ENCODE assay signal across 23 cellular contexts in genomic region chr16:54345231-54345630, GRCh38. TPM values are rescaled to one million over a fixed set of nuclear protein-coding genes. Genes with fewer than 3 reads are reported as not detected.
DNase-seq lines count a peak whose midpoint lies in the region; ATAC-seq, FAIRE-seq and TF ChIP-seq lines count a peak whose summit lies in the region.
"Had no signal": no experiment of that assay in that cellular context is flagged by ENCODE, and none has a peak within 500 bp of the region (broad histone marks: within the 10 kb centered on the region; RNA-seq: fewer than 3 reads in every experiment).

No MANE protein-coding gene starts in this region.

- H4K91ac ChIP-seq in neuronal stem cell (ENCODE audit: low read depth, low read length, poor library complexity), result no peak overlapping the region

- H2BK120ac ChIP-seq in neuronal stem cell (ENCODE audit: low read depth, low read length), result no peak overlapping the region

- H3K4me3 ChIP-seq in HepG2 (replicated peaks in 1 of 3; ENCODE audit: insufficient read depth in 1 of 3, low read depth in 2 of 3, low read length in 3 of 3) (no peak overlapping the region), right lobe of liver (no peak overlapping the region), H7 (ENCODE audit: insufficient read depth, low read depth, low read length) (no peak overlapping the region), neuronal stem cell (ENCODE audit: low read length in 2 of 2) (no peak overlapping the region), BE2C (ENCODE audit: low read depth, low read length) (no peak overlapping the region), uterus (no peak overlapping the region)
- H3K4me3 ChIP-seq: BLaER1 treated with 17β-estradiol and CSF1 and Interleukin-3, amounts not matched to agents 10 nM and 100 nM had no signal

- H3K9me3 Mint-ChIP-seq in activated T-cell treated with anti-CD3 and anti-CD28 coated beads, Interleukin-2, amount 50 U/mL, for 4 hours, result no peaks in the 10 kb centered on the region
- H3K9me3 Mint-ChIP-seq: CD4-positive, alpha-beta T cell; CD8-positive, alpha-beta T cell had no signal

- WGBS in HepG2 (ENCODE audit: low lambda C conversion rate), result 31% methylated on average over 7 of the region's 7 CpGs
- WGBS in right lobe of liver (ENCODE audit: insufficient coverage, low coverage, low lambda C conversion rate, missing lambda C conversion rate), result 64% methylated on average over 2 of the region's 7 CpGs
- no CpG with 5 or more reads among the region's 7 CpGs for WGBS in neuronal stem cell (ENCODE audit: extremely low coverage in 2 of 2, insufficient read length in 2 of 2, insufficient replicate concordance in 1 of 2), 2 donors

- in situ Hi-C loops in HepG2 (cut with HindIII; ENCODE audit: extremely low pct_ligation_motif_present, low pct_unique_long_range_greater_than_20kb), result no loop called here

- H3K4me2 ChIP-seq in HepG2 (ENCODE audit: low read depth, low read length) (no peak overlapping the region), neuronal stem cell (ENCODE audit: insufficient read depth, low read length, poor library complexity, severe bottlenecking) (no peak overlapping the region)
- H3K4me2 ChIP-seq: BLaER1 treated with 17β-estradiol and CSF1 and Interleukin-3, amounts not matched to agents 10 nM and 100 nM had no signal

- peak overlapping the region; percentile 31 for H3K14ac ChIP-seq in neuronal stem cell (ENCODE audit: low read length)

- H3K79me2 ChIP-seq in HepG2 (ENCODE audit: insufficient read depth, low read length), result no peaks in the 10 kb centered on the region

- H2AFZ ChIP-seq in HepG2 (ENCODE audit: low read length), result no peak overlapping the region
- H2AFZ ChIP-seq in neuronal stem cell (ENCODE audit: low read length), result peak overlapping the region; percentile 81

- H3K4me1 Mint-ChIP-seq in activated T-cell treated with anti-CD3 and anti-CD28 coated beads, Interleukin-2, amount 50 U/mL, for 4 hours (ENCODE audit: low read depth), result no peaks in the 10 kb centered on the region

- peak overlapping the region; percentile 90 for H3K18ac ChIP-seq in neuronal stem cell (ENCODE audit: low read length)

- no peak for DNase-seq in HepG2 (ENCODE audit: low spot score)
- no peak for DNase-seq in right lobe of liver
- peak; percentile 32 for DNase-seq in H7
- DNase-seq in neuronal stem cell (ENCODE audit: low spot score), result no peak
- no peak for DNase-seq in BE2C
- DNase-seq in activated T-cell treated with anti-CD3 and anti-CD28 coated beads, Interleukin-2, amount 50 U/mL, for 4 hours, result no peak
- no peak for DNase-seq in uterus
- DNase-seq: 8988T; ACHN; Caco-2; Calu3; CD4-positive, alpha-beta T cell; CD8-positive, alpha-beta T cell; DMS79 treated with DMSO at 0.1 percent for 48 hours; GF-D8 had no signal

- BruUV-seq in HepG2 (replicated peaks; lab: Mats Ljungman, UMichigan), result no TSS peak

- no peaks in the 10 kb centered on the region for H3K9me3 ChIP-seq in HepG2 (ENCODE audit: low read length)
- no peaks in the 10 kb centered on the region for H3K9me3 ChIP-seq in right lobe of liver
- peaks cover 2 to 6% of the 10 kb centered on the region in 2 donors for H3K9me3 ChIP-seq in neuronal stem cell (replicated peaks in 1 of 2; ENCODE audit: control insufficient read depth in 2 of 2, insufficient read depth in 1 of 2, low read depth in 1 of 2, low read length in 2 of 2)
- no peaks in the 10 kb centered on the region for H3K9me3 ChIP-seq in BE2C
- no peaks in the 10 kb centered on the region for H3K9me3 ChIP-seq in uterus
- H3K9me3 ChIP-seq: Caco-2 had no signal

- no peaks in the 10 kb centered on the region for H3K79me1 ChIP-seq in neuronal stem cell (ENCODE audit: low read depth, low read length)

- H3K4me1 ChIP-seq in HepG2 (ENCODE audit: insufficient read depth, low read length) (peaks cover 11% of the 10 kb centered on the region), right lobe of liver (no peaks in the 10 kb centered on the region), neuronal stem cell (ENCODE audit: control insufficient read depth in 2 of 2, insufficient read depth in 1 of 2, low read depth in 1 of 2, low read length in 2 of 2) (peaks cover 6 to 9% of the 10 kb centered on the region in 2 donors), BE2C (no peaks in the 10 kb centered on the region), uterus (no peaks in the 10 kb centered on the region)
- H3K4me1 ChIP-seq: Caco-2 had no signal

- H3K9ac ChIP-seq in HepG2 (ENCODE audit: insufficient read depth, low read depth, low read length) (no peak overlapping the region), neuronal stem cell (ENCODE audit: low read depth, low read length, poor library complexity) (no peak overlapping the region)
- H3K9ac ChIP-seq: BLaER1 treated with 17β-estradiol and CSF1 and Interleukin-3, amounts not matched to agents 10 nM and 100 nM had no signal

- H3K23ac ChIP-seq in neuronal stem cell (ENCODE audit: low read depth, low read length, poor library complexity), result no peak overlapping the region

- intact Hi-C loops in HepG2 (cut with micrococcal nuclease; ENCODE audit: unreplicated experiment), result no loop called here
- intact Hi-C loops in right lobe of liver (cut with DNase I), result no loop called here
- intact Hi-C loops in uterus (cut with DNase I; ENCODE audit: low total_unique reads), result no loop called here

- FAIRE-seq in HepG2 (lab: Jason Lieb, UNC), result no peak
- FAIRE-seq: A204.1, D721Med, G401.6, GM12891, GM19239 had no signal

- TF ChIP-seq POLR2A in HepG2 (IDR thresholded peaks at IDR 0.05; ENCODE audit: insufficient read depth in 1 of 2, low read depth in 2 of 2, low read length in 2 of 2) (no peak), right lobe of liver (IDR thresholded peaks at IDR 0.05) (no peak), uterus (IDR thresholded peaks at IDR 0.05) (no peak)

- no peak for TF ChIP-seq RAD21 in HepG2 (CRISPR knock-in tag; IDR thresholded peaks at IDR 0.05)

- H3K27me3 ChIP-seq in HepG2 (ENCODE audit: control insufficient read depth in 1 of 2, insufficient read depth in 2 of 2, low read length in 2 of 2) (peaks cover 0 to 20% of the 10 kb centered on the region in 2 experiments; a peak in 3 of 5 replicates), right lobe of liver (no peaks in the 10 kb centered on the region), H7 (ENCODE audit: control insufficient read depth, insufficient read depth, low read length) (no peaks in the 10 kb centered on the region; the same call in 1 of the 2 replicates), neuronal stem cell (ENCODE audit: control insufficient read depth in 3 of 3, insufficient read depth in 3 of 3, low read depth in 1 of 3, low read length in 3 of 3) (peaks cover 0 to 7% (median 0%) of the 10 kb centered on the region in 3 experiments), BE2C (no peaks in the 10 kb centered on the region), uterus (no peaks in the 10 kb centered on the region)
- H3K27me3 ChIP-seq: BLaER1 treated with 17β-estradiol and CSF1 and Interleukin-3, amounts not matched to agents 10 nM and 100 nM had no signal

- H2BK5ac ChIP-seq in neuronal stem cell (ENCODE audit: low read length), result no peak overlapping the region

- H3K4me3 Mint-ChIP-seq in activated T-cell treated with anti-CD3 and anti-CD28 coated beads, Interleukin-2, amount 50 U/mL, for 4 hours, result no peak overlapping the region
- H3K4me3 Mint-ChIP-seq: CD4-positive, alpha-beta T cell; CD8-positive, alpha-beta T cell had no signal

- H2BK15ac ChIP-seq in neuronal stem cell (ENCODE audit: low read length), result peak overlapping the region; percentile 54

- H3K36me3 Mint-ChIP-seq in activated T-cell treated with anti-CD3 and anti-CD28 coated beads, Interleukin-2, amount 50 U/mL, for 4 hours (ENCODE audit: insufficient read depth), result no peaks in the 10 kb centered on the region
- H3K36me3 Mint-ChIP-seq: CD8-positive, alpha-beta T cell had no signal

- TF ChIP-seq CTCF in HepG2 (CRISPR knock-in tag; IDR thresholded peaks at IDR 0.05) (no peak), right lobe of liver (IDR thresholded peaks at IDR 0.05) (no peak), BE2C (IDR thresholded peaks at IDR 0.05; ENCODE audit: low read depth, low read length) (no peak), uterus (IDR thresholded peaks at IDR 0.05) (no peak)

- CTCF ChIA-PET in HepG2 (lab: Yijun Ruan, JAX; ENCODE audit: low intra/inter-chr PET ratio, low total read pairs), result no interaction called here

- no peak overlapping the region for H4K8ac ChIP-seq in neuronal stem cell (ENCODE audit: low read depth, low read length)

- no peak overlapping the region for H2BK12ac ChIP-seq in neuronal stem cell (ENCODE audit: low read length)

- H3K36me3 ChIP-seq in HepG2 (replicated peaks in 1 of 2; ENCODE audit: control insufficient read depth in 1 of 2, insufficient read depth in 2 of 2, low read length in 2 of 2), result no peaks in the 10 kb centered on the region
- no peaks in the 10 kb centered on the region for H3K36me3 ChIP-seq in right lobe of liver
- no peaks in the 10 kb centered on the region for H3K36me3 ChIP-seq in H7 (replicated peaks; ENCODE audit: control insufficient read depth, insufficient read depth, low read length)
- no peaks in the 10 kb centered on the region for H3K36me3 ChIP-seq in neuronal stem cell (replicated peaks in 1 of 2; ENCODE audit: control insufficient read depth in 2 of 2, insufficient read depth in 2 of 2, low read length in 2 of 2)
- H3K36me3 ChIP-seq in BE2C, result no peaks in the 10 kb centered on the region
- no peaks in the 10 kb centered on the region for H3K36me3 ChIP-seq in uterus
- H3K36me3 ChIP-seq: BLaER1 treated with 17β-estradiol and CSF1 and Interleukin-3, amounts not matched to agents 10 nM and 100 nM had no signal

- ATAC-seq in HepG2 (peak; percentile 48), right lobe of liver (no peak)
- ATAC-seq in activated T-cell treated with anti-CD3 and anti-CD28 coated beads, Interleukin-2, amount 50 U/mL, for 4 hours, result no peak
- ATAC-seq: CD8-positive, alpha-beta T cell had no signal

- H2AK5ac ChIP-seq in neuronal stem cell (ENCODE audit: low read depth, low read length), result peak overlapping the region; percentile 53

- no peak for TF ChIP-seq EP300 in HepG2 (IDR thresholded peaks at IDR 0.05; ENCODE audit: low read depth in 2 of 2, low read length in 2 of 2)
- no peak for TF ChIP-seq EP300 in HepG2 (CRISPR knock-in tag; IDR thresholded peaks at IDR 0.05; ENCODE audit: borderline replicate concordance)

- POLR2A ChIA-PET in HepG2 (lab: Yijun Ruan, JAX), result no interaction called here

- no peaks in the 10 kb centered on the region for H4K20me1 ChIP-seq in HepG2 (ENCODE audit: insufficient read depth, low read length)
- H4K20me1 ChIP-seq: BLaER1 treated with 17β-estradiol and CSF1 and Interleukin-3, amounts not matched to agents 10 nM and 100 nM had no signal

- H3K4ac ChIP-seq in neuronal stem cell (ENCODE audit: low read length), result no peak overlapping the region

- H3K27ac ChIP-seq in HepG2 (ENCODE audit: extremely low read length, insufficient read depth, low read length) (no peak overlapping the region), right lobe of liver (no peak overlapping the region), neuronal stem cell (replicated peaks; ENCODE audit: low read length) (no peak overlapping the region), uterus (no peak overlapping the region)
- H3K27ac ChIP-seq: BLaER1 treated with 17β-estradiol and CSF1 and Interleukin-3, amounts not matched to agents 10 nM and 100 nM; C4-2B had no signal

- H3K27me3 Mint-ChIP-seq in activated T-cell treated with anti-CD3 and anti-CD28 coated beads, Interleukin-2, amount 50 U/mL, for 4 hours (ENCODE audit: low read depth), result peaks cover 9% of the 10 kb centered on the region

RNA-seq across cellular contexts. Expression of gene IRX3, which starts 58.6 kb away (rescaled TPM):
- total RNA-seq in HepG2 (2016; rRNA removed; fragmentation: Illumina TruSeq; extraction: Trizol), result 10.0 and 16.4 TPM in 2 replicates
- total RNA-seq in HepG2 (2016; cell fraction: cytosol; rRNA removed; fragmentation: Illumina TruSeq; extraction: Trizol; ENCODE audit: low read depth), result 6.5 and 10.3 TPM in 2 replicates
- total RNA-seq in HepG2 (2016; cell fraction: insoluble cytoplasmic fraction; rRNA removed; fragmentation: Illumina TruSeq; extraction: Trizol), result 9.4 and 16.4 TPM in 2 replicates
- 11.6 and 16.3 TPM in 2 replicates for total RNA-seq in HepG2 (2016; cell fraction: membrane; rRNA removed; fragmentation: Illumina TruSeq; extraction: Trizol)
- 7.9 TPM in 2 replicates for total RNA-seq in HepG2 (2016; cell fraction: nucleus; rRNA removed; fragmentation: Illumina TruSeq; extraction: Trizol)
- polyA plus RNA-seq in HepG2 (2011; rRNA removed), result 9.2 and 11.5 TPM in 2 replicates
- polyA plus RNA-seq in HepG2 (2011; cell fraction: cytosol; rRNA removed), result 8.9 and 15.1 TPM in 2 replicates
- polyA plus RNA-seq in HepG2 (2011; cell fraction: nucleus; rRNA removed), result 24.5 and 27.5 TPM in 2 replicates
- polyA plus RNA-seq in HepG2 (2012), result 17.0 and 17.3 TPM in 2 replicates
- 8.2 and 10.6 TPM in 2 replicates for polyA plus RNA-seq in HepG2 (2016; cell fraction: cytosol; fragmentation: Illumina TruSeq; extraction: Trizol; ENCODE audit: low read depth)
- 24.9 and 27.8 TPM in 2 replicates for polyA plus RNA-seq in HepG2 (2016; cell fraction: insoluble cytoplasmic fraction; fragmentation: Illumina TruSeq; extraction: Trizol; ENCODE audit: low read depth)
- polyA plus RNA-seq in HepG2 (2016; cell fraction: membrane; fragmentation: Illumina TruSeq; extraction: Trizol; ENCODE audit: low read depth), result 13.8 and 17.4 TPM in 2 replicates
- polyA plus RNA-seq in HepG2 (2016; cell fraction: nucleus; fragmentation: Illumina TruSeq; extraction: Trizol; ENCODE audit: insufficient read depth, low read depth), result 19.5 and 21.3 TPM in 2 replicates
- 3.2 and 12.8 TPM in 2 replicates for polyA minus RNA-seq in HepG2 (2011; rRNA and poly(A)+ RNA removed; ENCODE audit: low replicate concordance)
- 11.8 and 14.5 TPM in 2 replicates for polyA minus RNA-seq in HepG2 (2011; cell fraction: cytosol; rRNA and poly(A)+ RNA removed)
- polyA minus RNA-seq in HepG2 (2011; cell fraction: nucleus; rRNA and poly(A)+ RNA removed), result 11.8 and 12.5 TPM in 2 replicates
- total RNA-seq in right lobe of liver, result 1 to 10 TPM in 1 of 6 experiments, under 1 TPM in 5; 0.25 to 1.3 (median 0.61) TPM
- 2.8 and 4.1 TPM in 2 replicates for total RNA-seq in H7 (2014; rRNA removed; shearing (Covaris generic))
- 8.1 TPM for polyA plus RNA-seq in neuronal stem cell (2013, experiment 1 of 2)
- 8.2 TPM for polyA plus RNA-seq in neuronal stem cell (2013, experiment 2 of 2)
- polyA plus RNA-seq in BE2C (2012; ENCODE audit: insufficient read depth, insufficient read length, low read depth), result 0.82 TPM
- under 1 TPM in 1 of 3 donors, not detected in 2; 0.16 TPM for total RNA-seq in activated T-cell treated with anti-CD3 and anti-CD28 coated beads, Interleukin-2, amount 50 U/mL, for 4 hours
- total RNA-seq in uterus, result 10 to 100 TPM in 1 of 4 donors, 1 to 10 TPM in 2, under 1 TPM in 1; 0.97 to 15.0 (median 3.5) TPM
- total RNA-seq: CD4-positive, alpha-beta T cell; CD8-positive, alpha-beta T cell had no signal
- polyA plus RNA-seq: AG04450 had no signal
